ENCODE assay signal across 9 cellular contexts in genomic region chr6:18277181-18278006, GRCh38. TPM values are rescaled to one million over a fixed set of nuclear protein-coding genes. Genes with fewer than 3 reads are reported as not detected.
DNase-seq lines count a peak whose midpoint lies in the region; ATAC-seq, FAIRE-seq and TF ChIP-seq lines count a peak whose summit lies in the region.
"Had no signal": no experiment of that assay in that cellular context is flagged by ENCODE, and none has a peak within 500 bp of the region (broad histone marks: within the 10 kb centered on the region; RNA-seq: fewer than 3 reads in every experiment).

No MANE protein-coding gene starts in this region.

- ATAC-seq in gastroesophageal sphincter (no peak), HG02571 (IDR thresholded peaks at IDR 0.05; ENCODE audit: unreplicated experiment) (no peak)

- intact Hi-C loops in cardiac septum (cut with DNase I) = no loop called here

- H3K4me1 ChIP-seq in cardiac muscle cell (ENCODE audit: low read depth) (peaks cover 6% of the 10 kb centered on the region), liver (ENCODE audit: control insufficient read depth in 4 of 4, insufficient read depth in 4 of 4, low read length in 3 of 4) (peaks cover 3 to 14% (median 8%) of the 10 kb centered on the region in 4 donors), urinary bladder (ENCODE audit: insufficient read depth) (no peaks in the 10 kb centered on the region), gastroesophageal sphincter (peaks cover 0 to 13% (median 0%) of the 10 kb centered on the region in 3 donors)
- H3K4me1 ChIP-seq: uterus had no signal

- no peak for TF ChIP-seq EP300 in gastroesophageal sphincter (IDR thresholded peaks at IDR 0.05)

- TF ChIP-seq CTCF in cardiac muscle cell (IDR thresholded peaks at IDR 0.05; ENCODE audit: low read depth, low read length) = no peak
- no peak for TF ChIP-seq CTCF in bronchial epithelial cell (IDR thresholded peaks at IDR 0.05; ENCODE audit: insufficient read depth, low read length, severe bottlenecking)
- no peak for TF ChIP-seq CTCF in liver (IDR thresholded peaks at IDR 0.05; ENCODE audit: low read depth, low read length, missing input control)
- TF ChIP-seq CTCF in gastroesophageal sphincter (IDR thresholded peaks at IDR 0.05) = no peak

- no peak for TF ChIP-seq RAD21 in liver (IDR thresholded peaks at IDR 0.05)

- no peak overlapping the region for H3K27ac ChIP-seq in cardiac muscle cell
- H3K27ac ChIP-seq in liver (ENCODE audit: low read depth in 1 of 2, low read length in 2 of 2) = no peak overlapping the region
- no peak overlapping the region for H3K27ac ChIP-seq in urinary bladder (ENCODE audit: low read depth)
- no peak overlapping the region for H3K27ac ChIP-seq in gastroesophageal sphincter
- H3K27ac ChIP-seq: uterus had no signal

- WGBS in liver = 3% methylated on average over 70 of the region's 70 CpGs
- WGBS in urinary bladder = 2% methylated on average over 70 of the region's 70 CpGs
- 4 to 17% methylated on average over 6 to 22 of the region's 70 CpGs for WGBS in gastroesophageal sphincter (ENCODE audit: low coverage in 1 of 2), 2 donors

- H3K9me3 ChIP-seq in cardiac muscle cell (ENCODE audit: low read depth) = no peaks in the 10 kb centered on the region
- H3K9me3 ChIP-seq in liver (ENCODE audit: control insufficient read depth in 4 of 4, low read length in 3 of 4) = no peaks in the 10 kb centered on the region
- no peaks in the 10 kb centered on the region for H3K9me3 ChIP-seq in gastroesophageal sphincter
- H3K9me3 ChIP-seq: uterus had no signal

- H3K9ac ChIP-seq in liver (ENCODE audit: low read depth in 1 of 2, low read length in 2 of 2) = no peak overlapping the region

- DNase-seq in cardiac muscle cell (ENCODE audit: low read depth in 1 of 2, low spot score in 1 of 2) (peak in 1 of 2 donors; percentile 41), cardiac septum (ENCODE audit: low spot score) (no peak), bronchial epithelial cell (ENCODE audit: low read depth) (no peak), cerebellar cortex (ENCODE audit: low spot score) (no peak)
- DNase-seq: uterus had no signal

- no peak for FAIRE-seq in bronchial epithelial cell (lab: Jason Lieb, UNC)

- TF ChIP-seq POLR2A in gastroesophageal sphincter (IDR thresholded peaks at IDR 0.05) = no peak

- H3K36me3 ChIP-seq in cardiac muscle cell (no peaks in the 10 kb centered on the region), bronchial epithelial cell (ENCODE audit: control insufficient read depth, insufficient read depth, low read length) (no peaks in the 10 kb centered on the region), liver (ENCODE audit: control insufficient read depth in 4 of 4, insufficient read depth in 3 of 4, low read depth in 1 of 4, low read length in 3 of 4) (no peaks in the 10 kb centered on the region), urinary bladder (ENCODE audit: insufficient read depth) (no peaks in the 10 kb centered on the region), gastroesophageal sphincter (no peaks in the 10 kb centered on the region)
- H3K36me3 ChIP-seq: uterus had no signal

- H3K4me3 ChIP-seq in cardiac muscle cell (peak overlapping the region; percentile 76), bronchial epithelial cell (ENCODE audit: low read depth, low read length) (peak overlapping the region; percentile 42), liver (ENCODE audit: low read depth in 1 of 3, low read length in 3 of 3) (peak overlapping the region in 2 of 3 donors; percentile 32 to 49), urinary bladder (ENCODE audit: low read depth, low read length) (peak overlapping the region; percentile 30), gastroesophageal sphincter (peak overlapping the region in 1 of 2 donors; percentile 46)
- H3K4me3 ChIP-seq: uterus had no signal

- H3K27me3 ChIP-seq in cardiac muscle cell = peaks cover 62% of the 10 kb centered on the region
- peaks cover 2% of the 10 kb centered on the region for H3K27me3 ChIP-seq in bronchial epithelial cell (ENCODE audit: control insufficient read depth, insufficient read depth, low read length)
- peaks cover 2 to 4% (median 3%) of the 10 kb centered on the region in 4 donors for H3K27me3 ChIP-seq in liver (ENCODE audit: control insufficient read depth in 4 of 4, insufficient read depth in 4 of 4, low read length in 3 of 4)
- H3K27me3 ChIP-seq in gastroesophageal sphincter = peaks cover 66% of the 10 kb centered on the region

TF ChIP-seq in liver, 16 proteins besides CTCF, POLR2A, EP300 and RAD21:
- no peak for TF ChIP-seq NR2F2 (IDR thresholded peaks at IDR 0.05)
- TF ChIP-seq SP1 (IDR thresholded peaks at IDR 0.05) = no peak
- no peak for TF ChIP-seq REST (IDR thresholded peaks at IDR 0.05)
- no peak for TF ChIP-seq ATF3 (IDR thresholded peaks at IDR 0.05)
- no peak for TF ChIP-seq EGR1 (IDR thresholded peaks at IDR 0.05; ENCODE audit: low read depth in 2 of 2)
- TF ChIP-seq HNF4G (IDR thresholded peaks at IDR 0.05) = no peak

RNA-seq across cellular contexts. Expression of gene DEK, which starts 13.1 kb away (rescaled TPM):
- total RNA-seq in cardiac muscle cell (95.3 and 128 TPM in 2 replicates), cardiac septum (37.6 TPM), bronchial epithelial cell (50.3 and 63.1 TPM in 2 replicates), liver (10 to 100 TPM; 24.7 to 92.6 TPM), urinary bladder (205 TPM), gastroesophageal sphincter (100 to 1,000 TPM; 162 to 186 (median 177) TPM)
- polyA plus RNA-seq in cardiac muscle cell (80.8 and 90.6 TPM in 2 replicates), liver (10 to 100 TPM; 19.7 to 29.0 TPM), urinary bladder (82.0 TPM)
